ENCODE assay signal across 8 cellular contexts in genomic region chr19:11130824-11131455, GRCh38.
DNase-seq lines count a peak whose midpoint lies in the region; ATAC-seq lines count a peak whose summit lies in the region.

No MANE protein-coding gene starts in this region.

- H3K36me3 Mint-ChIP-seq in central memory CD8-positive, alpha-beta T cell (ENCODE audit: insufficient read depth), result peaks cover 40% of the 10 kb centered on the region

- peaks cover 5% of the 10 kb centered on the region for H3K4me1 Mint-ChIP-seq in central memory CD8-positive, alpha-beta T cell

- no peak for ATAC-seq in central memory CD8-positive, alpha-beta T cell (replicated peaks; ENCODE audit: extremely low read depth, poor library complexity, severe bottlenecking)
- no peak for ATAC-seq in GM18520 (IDR thresholded peaks at IDR 0.05; ENCODE audit: unreplicated experiment)

- no peaks in the 10 kb centered on the region for H3K9me3 Mint-ChIP-seq in central memory CD8-positive, alpha-beta T cell

- peak; percentile 13 to 77 (median 54) for DNase-seq in NCI-H1417 (lab: John Stamatoyannopoulos, UW)
- DNase-seq in NCI-H1417 treated with DMSO at 0.1 percent for 48 hours (lab: John Stamatoyannopoulos, UW), result no peak
- peak; percentile 94 for DNase-seq in NCI-H2196 treated with DMSO at 0.1 percent for 48 hours (lab: John Stamatoyannopoulos, UW; ENCODE audit: unreplicated experiment)
- DNase-seq in activated CD4-positive, CD25-positive, alpha-beta regulatory T cell treated with anti-CD3 and anti-CD28 coated beads, Interleukin-2, amount 50 U/mL, for 16 hours (ENCODE audit: low read depth, low spot score), result peak; percentile 58
- DNase-seq in central memory CD8-positive, alpha-beta T cell (ENCODE audit: low spot score in 2 of 2), result peak; percentile 50 to 71
- DNase-seq in kidney tubule cell (ENCODE audit: low spot score), result peak; percentile 71
- DNase-seq in stimulated activated CD4-positive, alpha-beta T cell treated with anti-CD3 and anti-CD28 coated beads, Interleukin-2, amount 100 ng/mL, for 48 hours, result peak; percentile 70 to 71

- H3K27me3 Mint-ChIP-seq in central memory CD8-positive, alpha-beta T cell, result no peaks in the 10 kb centered on the region

- no peak overlapping the region for H3K4me3 Mint-ChIP-seq in central memory CD8-positive, alpha-beta T cell

- H3K27ac Mint-ChIP-seq in central memory CD8-positive, alpha-beta T cell (ENCODE audit: low read depth), result no peak overlapping the region
